Comparison of ENCODE assay signal across 22 cellular contexts in the genomic region with DNA sequence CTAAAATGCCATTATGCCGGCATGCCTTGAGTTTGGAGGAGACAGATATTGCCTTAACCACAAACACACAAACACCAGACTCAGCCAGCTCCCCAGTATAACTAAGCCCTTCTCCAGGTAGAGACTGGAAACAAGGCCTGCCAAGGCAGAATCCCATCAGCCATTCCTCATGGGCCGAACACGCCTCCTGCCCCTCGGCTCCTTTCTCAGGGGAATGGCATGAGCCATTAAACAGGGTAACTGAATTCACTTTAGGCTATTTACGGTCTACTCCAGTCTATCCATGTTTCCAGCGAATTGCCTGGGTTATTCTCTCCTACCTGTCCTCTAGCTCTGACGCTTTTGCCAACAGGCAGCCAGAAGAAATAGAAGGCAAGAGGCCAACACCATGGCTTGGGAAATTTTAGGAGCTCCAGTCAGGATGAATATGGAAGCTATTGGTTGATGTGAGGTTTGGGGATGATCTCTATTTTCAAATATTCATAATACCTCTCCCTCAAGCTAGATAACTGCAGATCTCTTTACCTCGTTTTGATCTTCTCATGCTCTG. TPM values are rescaled to one million over a fixed set of nuclear protein-coding genes. Genes with fewer than 3 reads are reported as not detected.
DNase-seq lines count a peak whose midpoint lies in the region; ATAC-seq and TF ChIP-seq lines count a peak whose summit lies in the region.
"Had no signal": no experiment of that assay in that cellular context is flagged by ENCODE, and none has a peak within 500 bp of the region (broad histone marks: within the 10 kb centered on the region; RNA-seq: fewer than 3 reads in every experiment).

No MANE protein-coding gene starts in this region.

- intact Hi-C loops in CD4-positive, alpha-beta memory T cell (cut with micrococcal nuclease): loop anchor here (2.0 to 5.0 kb wide), 2 partner anchors 467 to 724 kb away; a partner anchor contains a TSS
- intact Hi-C loops in activated T-helper 2 cell treated with anti-CD3 and anti-CD28 coated beads, Interferon-gamma antibody, Interleukin-2, Interleukin-4, amounts not matched to agents 10 μg/mL and 5 μg/mL and 100 μg/mL, durations not matched to agents 14 hours and 24 hours and 36 hours (cut with micrococcal nuclease): loop anchor here (10.0 kb wide), 2 partner anchors 157 to 337 kb away; no protein-coding TSS in a partner anchor
- intact Hi-C loops in naive thymus-derived CD4-positive, alpha-beta T cell (cut with micrococcal nuclease): loop anchor here (2.0 to 10.0 kb wide), 7 partner anchors 339 to 1273 kb away; a partner anchor contains a TSS

- WGBS in gastroesophageal sphincter (ENCODE audit: low coverage in 1 of 2), 2 donors: 85 to 86% methylated on average over 5 to 6 of the region's 8 CpGs

- no peak for ATAC-seq in naive thymus-derived CD4-positive, alpha-beta T cell
- ATAC-seq in gastroesophageal sphincter (no peak), WTC11 (no peak)
- ATAC-seq: GM23338 had no signal

- TF ChIP-seq EP300 in gastroesophageal sphincter (IDR thresholded peaks at IDR 0.05): no peak

- peak overlapping the region; percentile 17 for H3K27ac ChIP-seq in CD4-positive, alpha-beta memory T cell (ENCODE audit: low read depth, low read length)
- H3K27ac ChIP-seq in naive thymus-derived CD4-positive, alpha-beta T cell (ENCODE audit: low read depth, low read length): no peak overlapping the region
- no peak overlapping the region for H3K27ac ChIP-seq in gastroesophageal sphincter
- H3K27ac ChIP-seq: brain microvascular endothelial cell, colonic mucosa, PC-9 had no signal

- TF ChIP-seq POLR2A in gastroesophageal sphincter (IDR thresholded peaks at IDR 0.05): no peak

- H3K27ac Mint-ChIP-seq in CD4-positive, alpha-beta memory T cell: peak overlapping the region; percentile 83 to 95 (median 92)
- H3K27ac Mint-ChIP-seq in IgD-negative memory B cell (peak overlapping the region; percentile 70 to 99 (median 97)), WTC11 (no peak overlapping the region)
- H3K27ac Mint-ChIP-seq in activated T-helper 2 cell treated with anti-CD3 and anti-CD28 coated beads, Interferon-gamma antibody, Interleukin-2, Interleukin-4, amounts not matched to agents 10 μg/mL and 5 μg/mL and 100 μg/mL, durations not matched to agents 14 hours and 24 hours and 36 hours: peak overlapping the region; percentile 25
- peak overlapping the region in 8 of 9 donors; percentile 34 to 97 (median 82) for H3K27ac Mint-ChIP-seq in naive thymus-derived CD4-positive, alpha-beta T cell
- H3K27ac Mint-ChIP-seq: GM23338 had no signal

- POLR2A ChIA-PET in CD4-positive, alpha-beta memory T cell (lab: Charles Lee; ENCODE audit: partially characterized antibody): interaction anchor here (0.7 to 4.1 kb wide), 4 partner anchors 12 to 725 kb away, joined by 3 to 56 read pairs (median 3); a partner anchor contains a TSS
- POLR2A ChIA-PET in naive thymus-derived CD4-positive, alpha-beta T cell (lab: Charles Lee): interaction anchor here (2.1 to 2.8 kb wide), 2 partner anchors 56 kb away, joined by 9 to 26 read pairs; a partner anchor contains a TSS
- POLR2A ChIA-PET in WTC11 (lab: Charles Lee): no interaction called here

- H3K4me1 ChIP-seq in CD4-positive, alpha-beta memory T cell (ENCODE audit: insufficient read depth, low read length): peaks cover 89% of the 10 kb centered on the region
- peaks cover 41 to 54% of the 10 kb centered on the region in 2 donors for H3K4me1 ChIP-seq in naive thymus-derived CD4-positive, alpha-beta T cell (ENCODE audit: control insufficient read depth in 2 of 2, insufficient read depth in 2 of 2, low read length in 2 of 2)
- H3K4me1 ChIP-seq in gastroesophageal sphincter: peaks cover 0 to 19% (median 2%) of the 10 kb centered on the region in 3 donors

- H3K36me3 Mint-ChIP-seq in CD4-positive, alpha-beta memory T cell: peaks cover 0 to 4% of the 10 kb centered on the region in 2 donors
- peaks cover 6% of the 10 kb centered on the region for H3K36me3 Mint-ChIP-seq in IgD-negative memory B cell
- peaks cover 15% of the 10 kb centered on the region for H3K36me3 Mint-ChIP-seq in activated T-helper 2 cell treated with anti-CD3 and anti-CD28 coated beads, Interferon-gamma antibody, Interleukin-2, Interleukin-4, amounts not matched to agents 10 μg/mL and 5 μg/mL and 100 μg/mL, durations not matched to agents 14 hours and 24 hours and 36 hours (ENCODE audit: low read depth)
- peaks cover 0 to 26% (median 4%) of the 10 kb centered on the region in 5 donors for H3K36me3 Mint-ChIP-seq in naive thymus-derived CD4-positive, alpha-beta T cell
- H3K36me3 Mint-ChIP-seq in WTC11: no peaks in the 10 kb centered on the region

- no peaks in the 10 kb centered on the region for H3K9me3 Mint-ChIP-seq in CD4-positive, alpha-beta memory T cell
- H3K9me3 Mint-ChIP-seq in IgD-negative memory B cell (peaks cover 0 to 3% (median 0%) of the 10 kb centered on the region in 3 donors), WTC11 (no peaks in the 10 kb centered on the region)
- no peaks in the 10 kb centered on the region for H3K9me3 Mint-ChIP-seq in activated T-helper 2 cell treated with anti-CD3 and anti-CD28 coated beads, Interferon-gamma antibody, Interleukin-2, Interleukin-4, amounts not matched to agents 10 μg/mL and 5 μg/mL and 100 μg/mL, durations not matched to agents 14 hours and 24 hours and 36 hours
- H3K9me3 Mint-ChIP-seq in naive thymus-derived CD4-positive, alpha-beta T cell: peaks cover 0 to 2% (median 0%) of the 10 kb centered on the region in 11 donors
- H3K9me3 Mint-ChIP-seq: GM23338 had no signal

- no peaks in the 10 kb centered on the region for H3K27me3 ChIP-seq in CD4-positive, alpha-beta memory T cell (ENCODE audit: insufficient read depth, low read length)
- no peaks in the 10 kb centered on the region for H3K27me3 ChIP-seq in naive thymus-derived CD4-positive, alpha-beta T cell (ENCODE audit: control insufficient read depth in 2 of 2, insufficient read depth in 2 of 2, low read length in 2 of 2)
- peaks cover 44% of the 10 kb centered on the region for H3K27me3 ChIP-seq in gastroesophageal sphincter
- H3K27me3 ChIP-seq: brain microvascular endothelial cell, colonic mucosa, stomach had no signal

- peak overlapping the region in 2 of 8 donors; percentile 20 to 29 for H3K4me3 Mint-ChIP-seq in CD4-positive, alpha-beta memory T cell
- H3K4me3 Mint-ChIP-seq in IgD-negative memory B cell (peak overlapping the region in 3 of 4 donors; percentile 41 to 100 (median 52)), WTC11 (no peak overlapping the region)
- H3K4me3 Mint-ChIP-seq in activated T-helper 2 cell treated with anti-CD3 and anti-CD28 coated beads, Interferon-gamma antibody, Interleukin-2, Interleukin-4, amounts not matched to agents 10 μg/mL and 5 μg/mL and 100 μg/mL, durations not matched to agents 14 hours and 24 hours and 36 hours (ENCODE audit: low read depth): no peak overlapping the region
- H3K4me3 Mint-ChIP-seq in naive thymus-derived CD4-positive, alpha-beta T cell: peak overlapping the region in 1 of 10 donors; percentile 52
- H3K4me3 Mint-ChIP-seq: GM23338 had no signal

- CTCF ChIA-PET in CD4-positive, alpha-beta memory T cell (lab: Charles Lee; ENCODE audit: partially characterized antibody): interaction anchor here (1.0 to 2.4 kb wide), 3 partner anchors 9 to 467 kb away, joined by 3 to 8 read pairs (median 8); no protein-coding TSS in a partner anchor
- CTCF ChIA-PET in naive thymus-derived CD4-positive, alpha-beta T cell (lab: Charles Lee): interaction anchor here (2.2 kb wide), 1 partner anchor 23 kb away, joined by 8 read pairs; no protein-coding TSS in a partner anchor
- CTCF ChIA-PET in WTC11 (lab: Charles Lee): interaction anchor here (0.6 to 1.1 kb wide), 3 partner anchors 16 to 130 kb away, joined by 3 to 8 read pairs (median 4); a partner anchor contains a TSS

- no peaks in the 10 kb centered on the region for H3K27me3 Mint-ChIP-seq in CD4-positive, alpha-beta memory T cell
- H3K27me3 Mint-ChIP-seq in IgD-negative memory B cell (no peaks in the 10 kb centered on the region), WTC11 (ENCODE audit: low read depth) (no peaks in the 10 kb centered on the region; the same call in 1 of the 2 replicates)
- H3K27me3 Mint-ChIP-seq in activated T-helper 2 cell treated with anti-CD3 and anti-CD28 coated beads, Interferon-gamma antibody, Interleukin-2, Interleukin-4, amounts not matched to agents 10 μg/mL and 5 μg/mL and 100 μg/mL, durations not matched to agents 14 hours and 24 hours and 36 hours (ENCODE audit: low read depth): no peaks in the 10 kb centered on the region
- peaks cover 0 to 3% (median 0%) of the 10 kb centered on the region in 5 donors for H3K27me3 Mint-ChIP-seq in naive thymus-derived CD4-positive, alpha-beta T cell

- no peak for DNase-seq in CD4-positive, alpha-beta memory T cell
- DNase-seq in activated T-helper 2 cell treated with anti-CD3 and anti-CD28 coated beads, Interferon-gamma antibody, Interleukin-2, Interleukin-4, amounts not matched to agents 10 μg/mL and 5 μg/mL and 100 μg/mL, durations not matched to agents 14 hours and 24 hours and 36 hours (ENCODE audit: low spot score): no peak
- DNase-seq in naive thymus-derived CD4-positive, alpha-beta T cell: no peak
- DNase-seq in NCI-H774 (lab: John Stamatoyannopoulos, UW): no peak
- no peak for DNase-seq in HPDE6-E6E7 (ENCODE audit: extremely low spot score)
- no peak for DNase-seq in WTC11 (ENCODE audit: low spot score)
- DNase-seq: brain microvascular endothelial cell; colonic mucosa; kidney; NCI-H1092 treated with DMSO at 0.1 percent for 48 hours; NCI-H2029; NCI-H226; occipital lobe; PC-9; SIG-M5; stimulated activated CD4-positive, alpha-beta T cell treated with anti-CD3 and anti-CD28 coated beads, Interleukin-4, amount 100 ng/mL, for 24 hours; stomach had no signal

- peaks cover 57 to 86% (median 74%) of the 10 kb centered on the region in 4 donors for H3K4me1 Mint-ChIP-seq in CD4-positive, alpha-beta memory T cell
- H3K4me1 Mint-ChIP-seq in IgD-negative memory B cell (peaks cover 43 to 67% (median 58%) of the 10 kb centered on the region in 3 donors), WTC11 (peaks cover 27% of the 10 kb centered on the region)
- peaks cover 64% of the 10 kb centered on the region for H3K4me1 Mint-ChIP-seq in activated T-helper 2 cell treated with anti-CD3 and anti-CD28 coated beads, Interferon-gamma antibody, Interleukin-2, Interleukin-4, amounts not matched to agents 10 μg/mL and 5 μg/mL and 100 μg/mL, durations not matched to agents 14 hours and 24 hours and 36 hours (ENCODE audit: low read depth)
- peaks cover 53 to 72% (median 69%) of the 10 kb centered on the region in 7 donors for H3K4me1 Mint-ChIP-seq in naive thymus-derived CD4-positive, alpha-beta T cell

- no peak for TF ChIP-seq CTCF in gastroesophageal sphincter (IDR thresholded peaks at IDR 0.05)
- TF ChIP-seq CTCF in WTC11 (IDR thresholded peaks at IDR 0.05): no peak

- no peak overlapping the region for H3K4me3 ChIP-seq in CD4-positive, alpha-beta memory T cell (ENCODE audit: low read length in 2 of 2)
- no peak overlapping the region for H3K4me3 ChIP-seq in naive thymus-derived CD4-positive, alpha-beta T cell (ENCODE audit: low read length)
- no peak overlapping the region for H3K4me3 ChIP-seq in gastroesophageal sphincter
- H3K4me3 ChIP-seq: colonic mucosa, GM23338, lung, PC-9, stomach, tibial nerve had no signal

- H3K36me3 ChIP-seq in CD4-positive, alpha-beta memory T cell (ENCODE audit: insufficient read depth, low read length): no peaks in the 10 kb centered on the region
- H3K36me3 ChIP-seq in naive thymus-derived CD4-positive, alpha-beta T cell (ENCODE audit: control insufficient read depth in 2 of 3, insufficient read depth in 3 of 3, low read length in 3 of 3): no peaks in the 10 kb centered on the region
- H3K36me3 ChIP-seq in gastroesophageal sphincter: no peaks in the 10 kb centered on the region
- H3K36me3 ChIP-seq: brain microvascular endothelial cell, colonic mucosa, stomach, tibial nerve had no signal

- no peaks in the 10 kb centered on the region for H3K9me3 ChIP-seq in CD4-positive, alpha-beta memory T cell (ENCODE audit: control insufficient read depth in 1 of 2, low read length in 2 of 2)
- no peaks in the 10 kb centered on the region for H3K9me3 ChIP-seq in naive thymus-derived CD4-positive, alpha-beta T cell (ENCODE audit: control insufficient read depth in 2 of 3, low read length in 3 of 3)
- no peaks in the 10 kb centered on the region for H3K9me3 ChIP-seq in gastroesophageal sphincter
- H3K9me3 ChIP-seq: colonic mucosa, stomach, tibial nerve had no signal

RNA-seq across cellular contexts. Expression of a gene that starts 4.9 kb away (rescaled TPM):
- total RNA-seq in CD4-positive, alpha-beta memory T cell: 10 to 100 TPM; 61.4 to 64.3 TPM
- polyA plus RNA-seq in CD4-positive, alpha-beta memory T cell: 10 to 100 TPM; 61.3 to 68.8 TPM
- polyA plus RNA-seq in IgD-negative memory B cell: 174 TPM
- 44.0 and 49.2 TPM in 2 replicates for total RNA-seq in activated T-helper 2 cell treated with anti-CD3 and anti-CD28 coated beads, Interferon-gamma antibody, Interleukin-2, Interleukin-4, amounts not matched to agents 10 μg/mL and 5 μg/mL and 100 μg/mL, durations not matched to agents 14 hours and 24 hours and 36 hours
- total RNA-seq in naive thymus-derived CD4-positive, alpha-beta T cell: 10 to 100 TPM; 38.1 to 55.8 (median 47.0) TPM
- polyA plus RNA-seq in naive thymus-derived CD4-positive, alpha-beta T cell: 10 to 100 TPM; 15.9 to 30.1 TPM
- 10 to 100 TPM in 1 of 4 donors, 1 to 10 TPM in 3; 2.2 to 29.8 (median 5.4) TPM for total RNA-seq in gastroesophageal sphincter
- total RNA-seq in WTC11 (2021): 31.5 to 36.3 TPM (median 35.1 TPM) in 3 replicates

RNA-seq across cellular contexts. Expression of a gene that starts 56.1 kb away (rescaled TPM):
- total RNA-seq in CD4-positive, alpha-beta memory T cell: 10 to 100 TPM; 16.9 to 19.2 TPM
- polyA plus RNA-seq in CD4-positive, alpha-beta memory T cell: 10 to 100 TPM; 46.8 to 78.9 TPM
- polyA plus RNA-seq in IgD-negative memory B cell: 65.3 TPM
- 17.0 and 18.7 TPM in 2 replicates for total RNA-seq in activated T-helper 2 cell treated with anti-CD3 and anti-CD28 coated beads, Interferon-gamma antibody, Interleukin-2, Interleukin-4, amounts not matched to agents 10 μg/mL and 5 μg/mL and 100 μg/mL, durations not matched to agents 14 hours and 24 hours and 36 hours
- 10 to 100 TPM; 11.6 to 22.8 (median 14.5) TPM for total RNA-seq in naive thymus-derived CD4-positive, alpha-beta T cell
- 10 to 100 TPM; 50.6 to 67.5 TPM for polyA plus RNA-seq in naive thymus-derived CD4-positive, alpha-beta T cell
- 10 to 100 TPM; 26.5 to 44.2 (median 34.8) TPM for total RNA-seq in gastroesophageal sphincter
- total RNA-seq in WTC11 (2021): 39.4 to 48.5 TPM (median 45.3 TPM) in 3 replicates

Comparison
In these comparisons a context has a peak if more than half of its experiments do, and no peak if none do; other contexts are left out.
1. H3K4me3 Mint-ChIP-seq: peak in IgD-negative memory B cell (3 of 4); none in activated T-helper 2 cell treated with anti-CD3 and anti-CD28 coated beads, Interferon-gamma antibody, Interleukin-2, Interleukin-4, amounts not matched to agents 10 μg/mL and 5 μg/mL and 100 μg/mL, durations not matched to agents 14 hours and 24 hours and 36 hours (single experiment) and WTC11 (single experiment).